27 cellular contexts compared by ENCODE assay signal in genomic region chr15:57916695-57917094, GRCh38.
DNase-seq lines count a peak whose midpoint lies in the region; ATAC-seq, FAIRE-seq and TF ChIP-seq lines count a peak whose summit lies in the region.
"Had no signal": no experiment of that assay in that cellular context is flagged by ENCODE, and none has a peak within 500 bp of the region (broad histone marks: within the 10 kb centered on the region; RNA-seq: fewer than 3 reads in every experiment).

No MANE protein-coding gene starts in this region.

- TF ChIP-seq CTCF in right atrium auricular region (IDR thresholded peaks at IDR 0.05): no peak
- TF ChIP-seq CTCF in kidney (IDR thresholded peaks at IDR 0.05; ENCODE audit: borderline replicate concordance, extremely low read depth, insufficient read depth): no peak
- TF ChIP-seq CTCF in nephron (IDR thresholded peaks at IDR 0.05; ENCODE audit: unreplicated experiment in 3 of 3): no peak

- peak overlapping the region; percentile 47 to 60 (median 59) for H3K27ac Mint-ChIP-seq in nephron
- H3K27ac Mint-ChIP-seq: IgD-negative memory B cell had no signal

- H3K4me1 Mint-ChIP-seq in nephron: peaks cover 17% of the 10 kb centered on the region
- H3K4me1 Mint-ChIP-seq: CD4-positive, CD25-positive, alpha-beta regulatory T cell had no signal

- H3K9ac ChIP-seq in kidney (ENCODE audit: low read length in 2 of 2): no peak overlapping the region
- H3K9ac ChIP-seq: BLaER1, GM23248, KMS-11 had no signal

- intact Hi-C loops in left cardiac atrium (cut with DNase I) (no loop called here), kidney (cut with DNase I) (no loop called here)

- no peaks in the 10 kb centered on the region for H3K9me3 Mint-ChIP-seq in nephron
- H3K9me3 Mint-ChIP-seq: IgD-negative memory B cell had no signal

- peaks cover 17% of the 10 kb centered on the region for H3K27me3 Mint-ChIP-seq in nephron (ENCODE audit: low read depth)

- no peak overlapping the region for H3K4me3 Mint-ChIP-seq in nephron
- H3K4me3 Mint-ChIP-seq: CD4-positive, CD25-positive, alpha-beta regulatory T cell had no signal

- H3K27ac ChIP-seq in right atrium auricular region (no peak overlapping the region), kidney (ENCODE audit: low read depth in 2 of 2, low read length in 2 of 2) (no peak overlapping the region)
- H3K27ac ChIP-seq: BLaER1, GM23248, KMS-11, SK-N-MC had no signal

- H3K27me3 ChIP-seq in right atrium auricular region: no peaks in the 10 kb centered on the region
- H3K27me3 ChIP-seq: BLaER1 had no signal

- ATAC-seq in left cardiac atrium (peak; percentile 68 to 83), GM18909 (IDR thresholded peaks at IDR 0.05; ENCODE audit: poor library complexity, unreplicated experiment) (no peak)

- H3K4me3 ChIP-seq in right atrium auricular region (no peak overlapping the region), kidney (ENCODE audit: low read length in 2 of 2) (no peak overlapping the region)
- H3K4me3 ChIP-seq: BLaER1, GM23248, SK-N-MC had no signal

- DNase-seq in left cardiac atrium: peak; percentile 27
- DNase-seq in right atrium auricular region (ENCODE audit: low spot score): no peak
- DNase-seq in kidney: peak; percentile 85
- DNase-seq in urothelium cell line (ENCODE audit: low spot score): no peak
- DNase-seq in HPDE6-E6E7 (ENCODE audit: extremely low spot score): no peak
- no peak for DNase-seq in NCI-H146 treated with DMSO at 0.1 percent for 48 hours (lab: John Stamatoyannopoulos, UW; ENCODE audit: unreplicated experiment)
- DNase-seq: CD4-positive, CD25-positive, alpha-beta regulatory T cell; GM23248; H7; MM.1S; NCI-H1048; NCI-H1417; NCI-H1694 treated with DMSO at 0.1 percent for 48 hours; NCI-H2081; NCI-H2227 treated with DMSO at 0.1 percent for 48 hours; NCI-H510A; NCI-H69; RPMI8226; SHP77 treated with DMSO at 0.1 percent for 48 hours had no signal

- H3K36me3 ChIP-seq in right atrium auricular region: no peaks in the 10 kb centered on the region
- no peaks in the 10 kb centered on the region for H3K36me3 ChIP-seq in kidney (ENCODE audit: control insufficient read depth in 1 of 2, insufficient read depth in 2 of 2, low read length in 2 of 2)
- H3K36me3 ChIP-seq: BLaER1 had no signal

- H3K4me1 ChIP-seq in right atrium auricular region (peaks cover 0 to 38% of the 10 kb centered on the region in 2 donors), kidney (ENCODE audit: control insufficient read depth in 1 of 2, insufficient read depth in 1 of 2, low read depth in 1 of 2, low read length in 2 of 2) (peaks cover 0 to 5% of the 10 kb centered on the region in 2 donors)

- H3K9me3 ChIP-seq in right atrium auricular region (no peaks in the 10 kb centered on the region), kidney (ENCODE audit: control insufficient read depth in 1 of 2, low read length in 2 of 2) (no peaks in the 10 kb centered on the region)
- H3K9me3 ChIP-seq: BLaER1 had no signal

- H3K36me3 Mint-ChIP-seq in nephron (ENCODE audit: low read depth): no peaks in the 10 kb centered on the region
- H3K36me3 Mint-ChIP-seq: CD4-positive, CD25-positive, alpha-beta regulatory T cell; IgD-negative memory B cell had no signal

- FAIRE-seq in kidney (lab: Jason Lieb, UNC) (no peak), urothelium cell line (lab: Jason Lieb, UNC) (peak; percentile 46)
- FAIRE-seq: D721Med, GM18507 had no signal

Comparison
In these comparisons a context has a peak if more than half of its experiments do, and no peak if none do; other contexts are left out.
1. DNase-seq: peak in left cardiac atrium (single experiment) and kidney (single experiment); none in right atrium auricular region (single experiment), urothelium cell line (single experiment), HPDE6-E6E7 (single experiment) and NCI-H146 treated with DMSO at 0.1 percent for 48 hours (single experiment).